Comparison of ENCODE assay signal across 9 cellular contexts in the genomic region with DNA sequence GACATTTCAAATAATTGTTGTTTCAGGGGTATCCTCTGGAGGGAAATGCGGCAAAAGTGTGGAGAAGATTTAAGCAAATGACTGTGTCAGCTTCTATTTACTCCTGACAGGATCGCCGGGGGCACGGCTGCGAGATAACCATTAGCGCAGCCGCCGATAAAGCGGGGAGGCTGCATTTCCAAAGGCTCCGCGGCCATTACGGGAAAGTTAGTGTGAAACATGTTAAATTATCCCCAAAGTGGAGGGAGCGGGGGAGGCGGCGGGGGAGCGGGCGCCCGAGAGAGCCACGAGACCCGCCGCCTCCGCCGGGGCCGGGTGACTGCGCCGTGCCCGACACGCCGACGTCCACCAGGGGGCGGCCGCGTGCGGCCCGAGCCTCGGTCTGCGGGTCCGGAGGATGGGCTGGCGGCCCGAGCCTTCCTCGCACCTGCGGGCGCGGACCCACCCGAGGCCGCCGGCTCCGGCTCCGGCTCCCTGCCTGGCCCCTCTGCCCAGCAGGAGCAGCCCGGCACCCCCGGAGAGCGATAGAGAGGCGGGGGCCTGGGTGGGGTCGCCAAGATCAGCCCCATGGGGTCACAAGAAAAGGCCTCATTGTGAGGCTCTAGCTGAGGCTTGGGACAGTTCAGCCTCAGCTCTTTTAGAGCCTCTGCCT.
DNase-seq lines count a peak whose midpoint lies in the region; ATAC-seq, FAIRE-seq and TF ChIP-seq lines count a peak whose summit lies in the region.
"Had no signal": no experiment of that assay in that cellular context is flagged by ENCODE, and none has a peak within 500 bp of the region (broad histone marks: within the 10 kb centered on the region; RNA-seq: fewer than 3 reads in every experiment).

No MANE protein-coding gene starts in this region.

- ATAC-seq in HepG2 = peak; percentile 87
- ATAC-seq in stimulated activated memory B cell treated with anti-CD40 and anti-IgM and Interleukin-4, amounts not matched to agents 10 μg/mL and 1 μg/mL and 100 μg/mL, for 72 hours = peak; percentile 80

- H3K27ac Mint-ChIP-seq in stimulated activated memory B cell treated with anti-CD40 and anti-IgM and Interleukin-4, amounts not matched to agents 10 μg/mL and 1 μg/mL and 100 μg/mL, for 72 hours = no peak overlapping the region
- H3K27ac Mint-ChIP-seq: dendritic cell treated with granulocyte-macrophage colony-stimulating factor and Interleukin-4, amounts not matched to agents 40 ng/mL and 50 ng/mL, for 4 days had no signal

- no peaks in the 10 kb centered on the region for H3K4me1 ChIP-seq in HepG2 (ENCODE audit: insufficient read depth, low read length)

- intact Hi-C loops in HepG2 (cut with micrococcal nuclease; ENCODE audit: unreplicated experiment) = loop anchor here (1.0 to 2.0 kb wide), 2 partner anchors 72 to 208 kb away; no protein-coding TSS in a partner anchor

- H3K9me3 Mint-ChIP-seq in stimulated activated memory B cell treated with anti-CD40 and anti-IgM and Interleukin-4, amounts not matched to agents 10 μg/mL and 1 μg/mL and 100 μg/mL, for 72 hours = no peaks in the 10 kb centered on the region
- H3K9me3 Mint-ChIP-seq: dendritic cell treated with granulocyte-macrophage colony-stimulating factor and Interleukin-4, amounts not matched to agents 40 ng/mL and 50 ng/mL, for 4 days had no signal

- no peaks in the 10 kb centered on the region for H3K9me3 ChIP-seq in HepG2 (ENCODE audit: low read length)

- H3K4me2 ChIP-seq in HepG2 (ENCODE audit: low read depth, low read length) = peak overlapping the region; percentile 58

- no peak for TF ChIP-seq EP300 in HepG2 (IDR thresholded peaks at IDR 0.05; ENCODE audit: low read depth in 2 of 2, low read length in 2 of 2)
- TF ChIP-seq EP300 in HepG2 (CRISPR knock-in tag; IDR thresholded peaks at IDR 0.05; ENCODE audit: borderline replicate concordance) = no peak

- POLR2A ChIA-PET in HepG2 (lab: Yijun Ruan, JAX) = no interaction called here

- WGBS in HepG2 (ENCODE audit: low lambda C conversion rate) = 3% methylated on average over 21 of the region's 54 CpGs

- H3K4me3 ChIP-seq in astrocyte of the spinal cord (ENCODE audit: low read depth, low read length) (no peak overlapping the region), HepG2 (replicated peaks in 1 of 3; ENCODE audit: insufficient read depth in 1 of 3, low read depth in 2 of 3, low read length in 3 of 3) (peak overlapping the region in 2 of 3 experiments; percentile 16 to 35; a peak in 3 of 6 replicates)

- no TSS peak for BruUV-seq in HepG2 (replicated peaks; lab: Mats Ljungman, UMichigan)

- peaks cover 9% of the 10 kb centered on the region for H3K4me1 Mint-ChIP-seq in stimulated activated memory B cell treated with anti-CD40 and anti-IgM and Interleukin-4, amounts not matched to agents 10 μg/mL and 1 μg/mL and 100 μg/mL, for 72 hours

- H2AFZ ChIP-seq in HepG2 (ENCODE audit: low read length) = no peak overlapping the region

- 0 out of 2 replicates have a peak, but pooled peaks cover 3% of the 10 kb centered on the region for H4K20me1 ChIP-seq in HepG2 (ENCODE audit: insufficient read depth, low read length)

- peak overlapping the region; percentile 43 for H3K4me3 Mint-ChIP-seq in stimulated activated memory B cell treated with anti-CD40 and anti-IgM and Interleukin-4, amounts not matched to agents 10 μg/mL and 1 μg/mL and 100 μg/mL, for 72 hours
- H3K4me3 Mint-ChIP-seq: dendritic cell treated with granulocyte-macrophage colony-stimulating factor and Interleukin-4, amounts not matched to agents 40 ng/mL and 50 ng/mL, for 4 days had no signal

- no peak for TF ChIP-seq POLR2A in HepG2 (IDR thresholded peaks at IDR 0.05; ENCODE audit: insufficient read depth in 1 of 2, low read depth in 2 of 2, low read length in 2 of 2)

- H3K36me3 Mint-ChIP-seq in stimulated activated memory B cell treated with anti-CD40 and anti-IgM and Interleukin-4, amounts not matched to agents 10 μg/mL and 1 μg/mL and 100 μg/mL, for 72 hours = no peaks in the 10 kb centered on the region

- H3K27me3 Mint-ChIP-seq in stimulated activated memory B cell treated with anti-CD40 and anti-IgM and Interleukin-4, amounts not matched to agents 10 μg/mL and 1 μg/mL and 100 μg/mL, for 72 hours = peaks cover 55% of the 10 kb centered on the region

- FAIRE-seq in HepG2 (lab: Jason Lieb, UNC) = no peak

- TF ChIP-seq CTCF in astrocyte of the spinal cord (IDR thresholded peaks at IDR 0.05; ENCODE audit: low read depth, low read length) = peak; percentile 49
- TF ChIP-seq CTCF in HepG2 (CRISPR knock-in tag; IDR thresholded peaks at IDR 0.05) = peak; percentile 61

- peak; percentile 87 for TF ChIP-seq RAD21 in HepG2 (CRISPR knock-in tag; IDR thresholded peaks at IDR 0.05)

- H3K79me2 ChIP-seq in HepG2 (ENCODE audit: insufficient read depth, low read length) = no peaks in the 10 kb centered on the region

- DNase-seq in NCI-H2227 (lab: John Stamatoyannopoulos, UW; ENCODE audit: unreplicated experiment) = peak; percentile 28
- no peak for DNase-seq in NCI-H2227 treated with DMSO at 0.1 percent for 48 hours (lab: John Stamatoyannopoulos, UW)
- peak; percentile 15 for DNase-seq in T-helper 22 cell (ENCODE audit: low read depth)
- no peak for DNase-seq in astrocyte of the spinal cord (ENCODE audit: low read depth, low spot score)
- no peak for DNase-seq in HepG2 (ENCODE audit: low spot score)
- DNase-seq in pons (ENCODE audit: low spot score) = no peak
- DNase-seq in DMS79 treated with DMSO at 0.1 percent for 48 hours (lab: John Stamatoyannopoulos, UW) = no peak

- H3K27ac ChIP-seq in HepG2 (ENCODE audit: extremely low read length, insufficient read depth, low read length) = no peak overlapping the region

- peaks cover 8 to 30% of the 10 kb centered on the region in 2 experiments for H3K27me3 ChIP-seq in HepG2 (ENCODE audit: control insufficient read depth in 1 of 2, insufficient read depth in 2 of 2, low read length in 2 of 2)

- in situ Hi-C loops in astrocyte of the spinal cord (cut with HindIII; ENCODE audit: low sequenced_read_pairs) = no loop called here
- in situ Hi-C loops in HepG2 (cut with HindIII; ENCODE audit: extremely low pct_ligation_motif_present, low pct_unique_long_range_greater_than_20kb) = loop anchor here (5.0 kb wide), 2 partner anchors 71 to 206 kb away; no protein-coding TSS in a partner anchor

- H3K36me3 ChIP-seq in HepG2 (replicated peaks in 1 of 2; ENCODE audit: control insufficient read depth in 1 of 2, insufficient read depth in 2 of 2, low read length in 2 of 2) = no peaks in the 10 kb centered on the region

- CTCF ChIA-PET in HepG2 (lab: Yijun Ruan, JAX; ENCODE audit: low intra/inter-chr PET ratio, low total read pairs) = interaction anchor here (1.0 to 2.9 kb wide), 3 partner anchors 201 to 342 kb away, joined by 3 to 18 read pairs (median 6); no protein-coding TSS in a partner anchor

- no peak overlapping the region for H3K9ac ChIP-seq in HepG2 (ENCODE audit: insufficient read depth, low read depth, low read length)

TF ChIP-seq in HepG2, 621 proteins besides CTCF, POLR2A, EP300 and RAD21 (continues in another document):
- TF ChIP-seq, protein P1, sequence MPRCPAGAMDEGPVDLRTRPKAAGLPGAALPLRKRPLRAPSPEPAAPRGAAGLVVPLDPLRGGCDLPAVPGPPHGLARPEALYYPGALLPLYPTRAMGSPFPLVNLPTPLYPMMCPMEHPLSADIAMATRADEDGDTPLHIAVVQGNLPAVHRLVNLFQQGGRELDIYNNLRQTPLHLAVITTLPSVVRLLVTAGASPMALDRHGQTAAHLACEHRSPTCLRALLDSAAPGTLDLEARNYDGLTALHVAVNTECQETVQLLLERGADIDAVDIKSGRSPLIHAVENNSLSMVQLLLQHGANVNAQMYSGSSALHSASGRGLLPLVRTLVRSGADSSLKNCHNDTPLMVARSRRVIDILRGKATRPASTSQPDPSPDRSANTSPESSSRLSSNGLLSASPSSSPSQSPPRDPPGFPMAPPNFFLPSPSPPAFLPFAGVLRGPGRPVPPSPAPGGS (CRISPR knock-in tag; IDR thresholded peaks at IDR 0.05) = no peak
- no peak for TF ChIP-seq NFIB (CRISPR knock-in tag; IDR thresholded peaks at IDR 0.05; ENCODE audit: borderline replicate concordance)
- no peak for TF ChIP-seq GZF1 (CRISPR knock-in tag; IDR thresholded peaks at IDR 0.05)
- TF ChIP-seq NFIC (IDR thresholded peaks at IDR 0.05; ENCODE audit: low read length) = no peak
- TF ChIP-seq, protein P2, sequence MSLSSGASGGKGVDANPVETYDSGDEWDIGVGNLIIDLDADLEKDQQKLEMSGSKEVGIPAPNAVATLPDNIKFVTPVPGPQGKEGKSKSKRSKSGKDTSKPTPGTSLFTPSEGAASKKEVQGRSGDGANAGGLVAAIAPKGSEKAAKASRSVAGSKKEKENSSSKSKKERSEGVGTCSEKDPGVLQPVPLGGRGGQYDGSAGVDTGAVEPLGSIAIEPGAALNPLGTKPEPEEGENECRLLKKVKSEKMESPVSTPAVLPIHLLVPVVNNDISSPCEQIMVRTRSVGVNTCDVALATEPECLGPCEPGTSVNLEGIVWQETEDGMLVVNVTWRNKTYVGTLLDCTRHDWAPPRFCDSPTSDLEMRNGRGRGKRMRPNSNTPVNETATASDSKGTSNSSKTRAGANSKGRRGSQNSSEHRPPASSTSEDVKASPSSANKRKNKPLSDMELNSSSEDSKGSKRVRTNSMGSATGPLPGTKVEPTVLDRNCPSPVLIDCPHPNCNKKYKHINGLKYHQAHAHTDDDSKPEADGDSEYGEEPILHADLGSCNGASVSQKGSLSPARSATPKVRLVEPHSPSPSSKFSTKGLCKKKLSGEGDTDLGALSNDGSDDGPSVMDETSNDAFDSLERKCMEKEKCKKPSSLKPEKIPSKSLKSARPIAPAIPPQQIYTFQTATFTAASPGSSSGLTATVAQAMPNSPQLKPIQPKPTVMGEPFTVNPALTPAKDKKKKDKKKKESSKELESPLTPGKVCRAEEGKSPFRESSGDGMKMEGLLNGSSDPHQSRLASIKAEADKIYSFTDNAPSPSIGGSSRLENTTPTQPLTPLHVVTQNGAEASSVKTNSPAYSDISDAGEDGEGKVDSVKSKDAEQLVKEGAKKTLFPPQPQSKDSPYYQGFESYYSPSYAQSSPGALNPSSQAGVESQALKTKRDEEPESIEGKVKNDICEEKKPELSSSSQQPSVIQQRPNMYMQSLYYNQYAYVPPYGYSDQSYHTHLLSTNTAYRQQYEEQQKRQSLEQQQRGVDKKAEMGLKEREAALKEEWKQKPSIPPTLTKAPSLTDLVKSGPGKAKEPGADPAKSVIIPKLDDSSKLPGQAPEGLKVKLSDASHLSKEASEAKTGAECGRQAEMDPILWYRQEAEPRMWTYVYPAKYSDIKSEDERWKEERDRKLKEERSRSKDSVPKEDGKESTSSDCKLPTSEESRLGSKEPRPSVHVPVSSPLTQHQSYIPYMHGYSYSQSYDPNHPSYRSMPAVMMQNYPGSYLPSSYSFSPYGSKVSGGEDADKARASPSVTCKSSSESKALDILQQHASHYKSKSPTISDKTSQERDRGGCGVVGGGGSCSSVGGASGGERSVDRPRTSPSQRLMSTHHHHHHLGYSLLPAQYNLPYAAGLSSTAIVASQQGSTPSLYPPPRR (CRISPR knock-in tag; IDR thresholded peaks at IDR 0.05; ENCODE audit: borderline replicate concordance) = no peak
- no peak for TF ChIP-seq MYNN (CRISPR knock-in tag; IDR thresholded peaks at IDR 0.05; ENCODE audit: low read depth)
- TF ChIP-seq TP53 (CRISPR knock-in tag; conservative IDR thresholded peaks at IDR 0.05) = no peak
- TF ChIP-seq RNF2 (conservative IDR thresholded peaks at IDR 0.05; ENCODE audit: low read depth) = 0 out of 2 replicates have a peak, but pooled peaks have one; percentile 48

Comparison
In these comparisons a context has a peak if more than half of its experiments do, and no peak if none do; other contexts are left out.
1. DNase-seq: peak in NCI-H2227 (single experiment) and T-helper 22 cell (single experiment); none in NCI-H2227 treated with DMSO at 0.1 percent for 48 hours (single experiment), astrocyte of the spinal cord (single experiment), HepG2 (single experiment), pons (single experiment) and DMS79 treated with DMSO at 0.1 percent for 48 hours (single experiment).